8 cellular contexts compared by ENCODE assay signal in the genomic region with DNA sequence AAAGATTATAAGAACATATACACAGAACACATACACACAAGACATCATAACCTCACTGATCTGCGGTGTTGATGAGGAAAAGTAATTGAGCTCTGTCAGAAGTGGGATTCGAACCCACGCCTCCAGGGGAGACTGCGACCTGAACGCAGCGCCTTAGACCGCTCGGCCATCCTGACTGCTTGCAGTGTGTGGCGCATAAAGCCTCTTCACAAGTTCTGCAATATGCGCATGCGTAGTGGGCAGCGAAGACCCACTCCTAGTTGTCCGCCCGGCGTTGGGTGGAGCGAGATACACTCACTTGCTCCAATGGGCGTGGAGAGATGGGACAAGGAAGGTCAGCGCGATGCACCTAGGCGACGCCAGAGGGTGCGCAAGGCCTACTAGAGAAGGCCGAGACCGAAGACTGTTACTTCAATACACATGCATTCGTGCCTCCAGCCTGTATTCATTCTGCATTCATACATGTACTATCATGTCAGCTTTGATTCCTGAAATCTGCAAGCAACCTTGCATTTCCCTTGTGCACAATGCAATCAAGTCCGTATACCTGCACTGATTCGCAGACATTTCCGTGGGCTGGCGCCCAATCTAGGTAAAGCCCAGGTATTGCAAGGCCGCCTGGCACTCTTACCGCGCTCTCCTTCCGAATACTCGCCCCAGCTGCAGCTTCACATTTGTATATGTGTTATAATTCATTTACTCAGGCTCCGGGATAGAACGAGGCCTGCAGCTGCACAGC. TPM values are rescaled to one million over a fixed set of nuclear protein-coding genes. Genes with fewer than 3 reads are reported as not detected.
DNase-seq lines count a peak whose midpoint lies in the region; ATAC-seq and TF ChIP-seq lines count a peak whose summit lies in the region.

No MANE protein-coding gene starts in this region.

- intact Hi-C loops in IMR-90 (cut with micrococcal nuclease) = loop anchor here (1.0 to 2.0 kb wide), 3 partner anchors 114 to 122 kb away; a partner anchor contains a TSS

- no peak overlapping the region for H2BK5ac ChIP-seq in IMR-90 (ENCODE audit: low read depth, low read length, poor library complexity, severe bottlenecking)

- 0% methylated on average over 10 of the region's 36 CpGs; no CpG with 5 or more reads in 1 of the 2 experiments for WGBS in IMR-90 (ENCODE audit: extremely low coverage in 2 of 2, insufficient read length in 1 of 2), 2 experiments

- ATAC-seq in GM21576 (IDR thresholded peaks at IDR 0.05; ENCODE audit: unreplicated experiment) = peak; percentile 86
- ATAC-seq in IMR-90 (ENCODE audit: low read depth) = peak; percentile 89

- H3K9ac ChIP-seq in IMR-90 (ENCODE audit: low read depth, low read length) = no peak overlapping the region
- peak overlapping the region; percentile 84 for H3K9ac ChIP-seq in OCI-LY3 (ENCODE audit: low read length)

- no peaks in the 10 kb centered on the region for H3K9me3 ChIP-seq in IMR-90 (ENCODE audit: control insufficient read depth, insufficient read depth, low read length)
- no peaks in the 10 kb centered on the region for H3K9me3 ChIP-seq in OCI-LY3 (ENCODE audit: insufficient read depth, low read length)

- dilution Hi-C loops in IMR-90 (cut with HindIII; ENCODE audit: low sequenced_read_pairs, unreplicated experiment) = no loop called here

- DNase-seq in DMS114 treated with DMSO at 0.1 percent for 48 hours (lab: John Stamatoyannopoulos, UW; ENCODE audit: unreplicated experiment) (peak; percentile 97), IMR-90 (peak; percentile 97), activated T-cell treated with anti-CD3 and anti-CD28 coated beads for 24 hours (ENCODE audit: low read depth) (peak; percentile 99), epithelial cell of prostate (ENCODE audit: low read depth, low spot score) (peak; percentile 91), middle frontal gyrus (ENCODE audit: extremely low spot score, low spot score) (peak; percentile 100)
- DNase-seq in stimulated activated CD8-positive, alpha-beta memory T cell treated with anti-CD3 and anti-CD28 coated beads, Interleukin-15, amount 100 ng/mL, for 48 hours (ENCODE audit: low read depth in 2 of 2) = peak; percentile 95 to 96

- H3K18ac ChIP-seq in IMR-90 (ENCODE audit: low read depth, low read length) = no peak overlapping the region

- peak; percentile 49; the same call in 1 of the 2 replicates for TF ChIP-seq POLR2A in IMR-90 (IDR thresholded peaks at IDR 0.05; ENCODE audit: low read depth, low read length)

- H2AK9ac ChIP-seq in IMR-90 (replicated peaks; ENCODE audit: low read depth, low read length, poor library complexity) = peak overlapping the region; percentile 88

- no peaks in the 10 kb centered on the region for H3K36me3 ChIP-seq in IMR-90 (ENCODE audit: control insufficient read depth, insufficient read depth, low read length)
- H3K36me3 ChIP-seq in OCI-LY3 (replicated peaks; ENCODE audit: low read depth, low read length) = no peaks in the 10 kb centered on the region

- H3K9me1 ChIP-seq in IMR-90 (ENCODE audit: insufficient read depth, low read length) = no peaks in the 10 kb centered on the region

- H3K4me1 ChIP-seq in IMR-90 (ENCODE audit: control insufficient read depth, insufficient read depth, low read length) = peaks cover 3% of the 10 kb centered on the region; the same call in 1 of the 2 replicates
- H3K4me1 ChIP-seq in OCI-LY3 (ENCODE audit: low read length) = peaks cover 49% of the 10 kb centered on the region

- TF ChIP-seq RAD21 in IMR-90 (IDR thresholded peaks at IDR 0.05; ENCODE audit: low read length) = peak; percentile 100

- H3K4me3 ChIP-seq in IMR-90 (ENCODE audit: insufficient read depth, low read depth, low read length) (peak overlapping the region; percentile 64; the same call in 1 of the 2 replicates), OCI-LY3 (ENCODE audit: low read length) (peak overlapping the region; percentile 79)

- H3K79me1 ChIP-seq in IMR-90 (ENCODE audit: low read depth in 1 of 2, low read length in 2 of 2) = no peaks in the 10 kb centered on the region

- H2AFZ ChIP-seq in IMR-90 (replicated peaks; ENCODE audit: low read length, poor library complexity) (peak overlapping the region; percentile 78), OCI-LY3 (ENCODE audit: low read depth, low read length) (peak overlapping the region; percentile 66)

- H2BK20ac ChIP-seq in IMR-90 (ENCODE audit: low read depth, low read length) = no peak overlapping the region

- H3K4ac ChIP-seq in IMR-90 (ENCODE audit: low read depth, low read length) = no peak overlapping the region

- no peak overlapping the region for H2BK120ac ChIP-seq in IMR-90 (ENCODE audit: low read depth, low read length)

- TF ChIP-seq CTCF in IMR-90 (conservative IDR thresholded peaks at IDR 0.05; ENCODE audit: low read depth, low read length) (peak; percentile 99), OCI-LY3 (IDR thresholded peaks at IDR 0.05; ENCODE audit: low read depth, low read length) (peak; percentile 97)

- H3K4me2 ChIP-seq in IMR-90 (ENCODE audit: low read depth, low read length) = peak overlapping the region; percentile 59
- H3K4me2 ChIP-seq in OCI-LY3 (ENCODE audit: low read length) = peak overlapping the region; percentile 97

- no peak overlapping the region for H2AK5ac ChIP-seq in IMR-90 (ENCODE audit: low read depth, low read length)

- no peak overlapping the region for H4K8ac ChIP-seq in IMR-90 (ENCODE audit: low read depth in 2 of 2, low read length in 2 of 2)

- H3K14ac ChIP-seq in IMR-90 (replicated peaks; ENCODE audit: low read depth, low read length) = no peak overlapping the region

- H4K91ac ChIP-seq in IMR-90 (ENCODE audit: insufficient read depth, low read depth, low read length) = no peak overlapping the region

- no peaks in the 10 kb centered on the region for H3K79me2 ChIP-seq in OCI-LY3 (ENCODE audit: low read length)

- no peak overlapping the region for H3K56ac ChIP-seq in IMR-90 (ENCODE audit: extremely low read depth, insufficient read depth, low read length)

- CTCF ChIA-PET in IMR-90 (lab: Yijun Ruan, JAX) = interaction anchor here (0.5 to 4.0 kb wide), 5 partner anchors 9 to 122 kb away, joined by 3 to 30 read pairs (median 6); no protein-coding TSS in a partner anchor

- no TSS peak for BruUV-seq in IMR-90 (replicated peaks; lab: Mats Ljungman, UMichigan)

- in situ Hi-C loops in IMR-90 (cut with MboI; ENCODE audit: low sequenced_read_pairs) = loop anchor here (5.0 kb wide), 2 partner anchors 117 to 222 kb away; no protein-coding TSS in a partner anchor

- H2BK15ac ChIP-seq in IMR-90 (ENCODE audit: low read depth, low read length) = no peak overlapping the region

- H3K27me3 ChIP-seq in IMR-90 (ENCODE audit: control insufficient read depth, insufficient read depth, low read length) (peaks cover 12% of the 10 kb centered on the region), OCI-LY3 (ENCODE audit: low read depth, low read length) (no peaks in the 10 kb centered on the region)

- no peak overlapping the region for H4K5ac ChIP-seq in IMR-90 (ENCODE audit: low read depth, low read length)

- POLR2A ChIA-PET in IMR-90 (lab: Charles Lee; ENCODE audit: unreplicated experiment) = no interaction called here

- H3K27ac ChIP-seq in IMR-90 (ENCODE audit: insufficient read depth, low read length) = no peak overlapping the region
- peak overlapping the region; percentile 89 for H3K27ac ChIP-seq in OCI-LY3 (ENCODE audit: low read length)
- peak overlapping the region; percentile 78 for H3K27ac ChIP-seq in epithelial cell of prostate

- H4K20me1 ChIP-seq in IMR-90 (ENCODE audit: insufficient read depth, low read length) (peaks cover 5% of the 10 kb centered on the region), OCI-LY3 (ENCODE audit: insufficient read depth, low read length) (no peaks in the 10 kb centered on the region)

- H3K23ac ChIP-seq in IMR-90 (ENCODE audit: low read depth, low read length) = no peak overlapping the region

TF ChIP-seq in IMR-90, 13 proteins besides CTCF, POLR2A, EP300 and RAD21 (continues in another document):
- TF ChIP-seq NFE2L2 (IDR thresholded peaks at IDR 0.05; ENCODE audit: low read depth, low read length) (no peak), MXI1 (IDR thresholded peaks at IDR 0.05; ENCODE audit: borderline replicate concordance, low read depth, low read length) (0 out of 2 replicates have a peak, but pooled peaks have one; percentile 55), CHD1 (IDR thresholded peaks at IDR 0.05; ENCODE audit: low read depth, low read length) (no peak), MAZ (IDR thresholded peaks at IDR 0.05; ENCODE audit: borderline replicate concordance, low read depth, low read length) (peak; percentile 38; the same call in 1 of the 2 replicates), RCOR1 (IDR thresholded peaks at IDR 0.05; ENCODE audit: insufficient replicate concordance, low read length) (no peak), CEBPB (IDR thresholded peaks at IDR 0.05; ENCODE audit: low read depth, low read length) (no peak), FOS (IDR thresholded peaks at IDR 0.05; ENCODE audit: low read depth, low read length) (peak; percentile 94)
- TF ChIP-seq, protein P1, sequence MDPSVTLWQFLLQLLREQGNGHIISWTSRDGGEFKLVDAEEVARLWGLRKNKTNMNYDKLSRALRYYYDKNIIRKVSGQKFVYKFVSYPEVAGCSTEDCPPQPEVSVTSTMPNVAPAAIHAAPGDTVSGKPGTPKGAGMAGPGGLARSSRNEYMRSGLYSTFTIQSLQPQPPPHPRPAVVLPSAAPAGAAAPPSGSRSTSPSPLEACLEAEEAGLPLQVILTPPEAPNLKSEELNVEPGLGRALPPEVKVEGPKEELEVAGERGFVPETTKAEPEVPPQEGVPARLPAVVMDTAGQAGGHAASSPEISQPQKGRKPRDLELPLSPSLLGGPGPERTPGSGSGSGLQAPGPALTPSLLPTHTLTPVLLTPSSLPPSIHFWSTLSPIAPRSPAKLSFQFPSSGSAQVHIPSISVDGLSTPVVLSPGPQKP (IDR thresholded peaks at IDR 0.05; ENCODE audit: borderline replicate concordance, low read depth, low read length) = no peak

RNA-seq across cellular contexts. Expression of a gene that starts 16.1 kb away (rescaled TPM):
- total RNA-seq in IMR-90 (2012; rRNA removed) = not detected in 2 replicates
- polyA plus RNA-seq in IMR-90 (2012; rRNA removed) = 0.05 TPM in 1 of 2 replicates, not detected in the other
- 0.04 TPM in 1 of 2 replicates, not detected in the other for polyA plus RNA-seq in IMR-90 (2012; cell fraction: cytosol; rRNA removed)
- polyA plus RNA-seq in IMR-90 (2012; cell fraction: nucleus; rRNA removed; ENCODE audit: low replicate concordance) = not detected in 2 replicates

RNA-seq across cellular contexts. Expression of a gene that starts 55.5 kb away (rescaled TPM):
- 73.7 and 77.8 TPM in 2 replicates for total RNA-seq in IMR-90 (2012; rRNA removed)
- polyA plus RNA-seq in IMR-90 (2012; rRNA removed) = 46.8 and 46.9 TPM in 2 replicates
- 25.7 and 37.1 TPM in 2 replicates for polyA plus RNA-seq in IMR-90 (2012; cell fraction: cytosol; rRNA removed)
- polyA plus RNA-seq in IMR-90 (2012; cell fraction: nucleus; rRNA removed; ENCODE audit: low replicate concordance) = 8.1 and 26.0 TPM in 2 replicates

RNA-seq across cellular contexts. Expression of a gene that starts 58.0 kb away (rescaled TPM):
- total RNA-seq in IMR-90 (2012; rRNA removed) = not detected in 2 replicates
- polyA plus RNA-seq in IMR-90 (2012; rRNA removed) = not detected in 2 replicates
- not detected in 2 replicates for polyA plus RNA-seq in IMR-90 (2012; cell fraction: cytosol; rRNA removed)
- polyA plus RNA-seq in IMR-90 (2012; cell fraction: nucleus; rRNA removed; ENCODE audit: low replicate concordance) = not detected in 2 replicates
